29 cellular contexts compared by ENCODE assay signal in the genomic region with DNA sequence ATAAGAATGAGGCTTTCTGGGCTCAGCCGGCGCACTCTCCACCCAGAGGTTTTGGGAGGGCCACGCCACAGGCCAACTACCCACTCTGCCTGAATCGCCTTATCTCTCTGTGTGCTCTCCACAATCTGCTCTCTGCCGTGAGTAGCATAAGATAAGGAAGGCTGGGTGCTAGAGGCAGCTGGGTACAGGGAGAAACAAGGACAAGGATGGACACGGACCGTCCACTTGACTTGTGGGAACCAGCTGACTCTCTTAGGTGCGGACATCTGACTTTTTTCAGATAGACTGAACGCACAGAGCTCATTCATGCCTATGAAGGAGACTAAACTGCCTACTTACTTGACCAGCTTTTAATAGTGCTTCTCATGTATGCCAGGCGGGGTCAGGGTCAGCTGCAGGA. TPM values are rescaled to one million over a fixed set of nuclear protein-coding genes. Genes with fewer than 3 reads are reported as not detected.
"Had no signal": no experiment of that assay in that cellular context is flagged by ENCODE, and none has a peak within 500 bp of the region (broad histone marks: within the 10 kb centered on the region; RNA-seq: fewer than 3 reads in every experiment).

No MANE protein-coding gene starts in this region.

- H3K9ac ChIP-seq: neural progenitor cell had no signal

- H3K9me3 ChIP-seq: adrenal gland, gastroesophageal sphincter, lower lobe of right lung had no signal

- H3K27ac ChIP-seq: adrenal gland, brain microvascular endothelial cell, lower lobe of right lung, neural progenitor cell, WERI-Rb-1 had no signal

- H2AFZ ChIP-seq: neural progenitor cell had no signal

- ATAC-seq: activated CD4-positive, CD25-positive, alpha-beta regulatory T cell treated with anti-CD3 and anti-CD28 coated beads, Interleukin-2, amount 50 U/mL, for 24 hours; gastroesophageal sphincter; left colon; natural killer cell; sciatic nerve had no signal

- H3K36me3 ChIP-seq: adrenal gland, brain microvascular endothelial cell, gastroesophageal sphincter, lower lobe of right lung, neural progenitor cell, WERI-Rb-1 had no signal

- H3K4me3 ChIP-seq: adrenal gland, gastroesophageal sphincter, lower lobe of right lung, neural progenitor cell, skin epidermis had no signal

- H3K4me2 ChIP-seq: neural progenitor cell had no signal

- H3K27me3 ChIP-seq: adrenal gland, brain microvascular endothelial cell, gastroesophageal sphincter, neural progenitor cell had no signal

- DNase-seq: activated CD4-positive, alpha-beta T cell treated with anti-CD3 and anti-CD28 coated beads for 48 hours; activated CD4-positive, alpha-beta T cell treated with anti-CD3 and anti-CD28 coated beads, Interleukin-2, amount 50 U/mL, for 48 hours; activated CD8-positive, alpha-beta memory T cell treated with anti-CD3 and anti-CD28 coated beads for 24 hours; activated effector memory CD4-positive, alpha-beta T cell treated with anti-CD3 and anti-CD28 coated beads, Interleukin-2, amount 50 U/mL, for 16 hours; activated naive CD4-positive, alpha-beta T cell treated with anti-CD3 and anti-CD28 coated beads for 36 hours; activated naive CD8-positive, alpha-beta T cell treated with anti-CD3 and anti-CD28 coated beads for 36 hours; adrenal gland; aorta; brain microvascular endothelial cell; caudate nucleus; cortex of kidney; hypothalamus; immature natural killer cell; kidney; left colon; lower lobe of right lung; mesenchymal stem cell; natural killer cell; posterior cingulate gyrus; stimulated activated CD4-positive, alpha-beta T cell treated with anti-CD3 and anti-CD28 coated beads, Interleukin-12 subunit alpha, Interleukin-12 subunit beta, amount 100 ng/mL, for 4 hours; stimulated activated CD4-positive, alpha-beta T cell treated with anti-CD3 and anti-CD28 coated beads, Interleukin-4, amount 100 ng/mL, for 1 hour; SW 1271; T-helper 9 cell; WERI-Rb-1 had no signal

- H3K4me1 ChIP-seq: neural progenitor cell had no signal

RNA-seq across cellular contexts. Expression of a gene that starts 14.3 kb away (rescaled TPM):
- total RNA-seq: natural killer cell had no signal
- polyA plus RNA-seq: immature natural killer cell had no signal
